8 cellular contexts compared by ENCODE assay signal in genomic region chr1:1347663-1348419, GRCh38. TPM values are rescaled to one million over a fixed set of nuclear protein-coding genes. Genes with fewer than 3 reads are reported as not detected.
DNase-seq lines count a peak whose midpoint lies in the region; ATAC-seq and TF ChIP-seq lines count a peak whose summit lies in the region.

No MANE protein-coding gene starts in this region.

- no peaks in the 10 kb centered on the region for H3K27me3 ChIP-seq in right lobe of liver
- no peaks in the 10 kb centered on the region for H3K27me3 ChIP-seq in upper lobe of right lung

- CTCF ChIA-PET in MCF 10A (lab: Yijun Ruan, JAX), result interaction anchor here (0.5 to 1.2 kb wide), 13 partner anchors 13 to 364 kb away, joined by 3 to 7 read pairs (median 3); partner anchors contain the start of gene AURKAIP1

- H3K27ac Mint-ChIP-seq in MCF 10A (ENCODE audit: low read depth, unreplicated experiment), result peak overlapping the region; percentile 84

- H3K4me3 ChIP-seq in AG09309 (ENCODE audit: control insufficient read depth, low read depth, low read length) (peak overlapping the region; percentile 84), right lobe of liver (peak overlapping the region; percentile 64 to 86 (median 68)), upper lobe of right lung (peak overlapping the region; percentile 58)

- peaks cover 13% of the 10 kb centered on the region for H3K36me3 Mint-ChIP-seq in MCF 10A (ENCODE audit: insufficient read depth, unreplicated experiment)

- DNase-seq in AG09309 (ENCODE audit: low read depth) (no peak), HuH-7 (ENCODE audit: low spot score) (peak; percentile 81), MCF 10A (ENCODE audit: unreplicated experiment) (peak; percentile 74), right lobe of liver (peak; percentile 68 to 84 (median 82)), upper lobe of right lung (peak; percentile 81), inferior parietal cortex (ENCODE audit: extremely low spot score) (no peak), NCI-H128 (lab: John Stamatoyannopoulos, UW; ENCODE audit: unreplicated experiment) (no peak)

- TSS peak; percentile 28 for BruUV-seq in MCF 10A (replicated peaks; lab: Mats Ljungman, UMichigan)

- no peak for TF ChIP-seq POLR2A in right lobe of liver (IDR thresholded peaks at IDR 0.05)

- H3K9me3 Mint-ChIP-seq in MCF 10A (ENCODE audit: unreplicated experiment), result no peaks in the 10 kb centered on the region

- H3K36me3 ChIP-seq in right lobe of liver (no peaks in the 10 kb centered on the region), upper lobe of right lung (no peaks in the 10 kb centered on the region)

- peaks cover 0 to 47% (median 25%) of the 10 kb centered on the region in 4 donors for H3K4me1 ChIP-seq in right lobe of liver
- peaks cover 34% of the 10 kb centered on the region for H3K4me1 ChIP-seq in upper lobe of right lung

- H3K27me3 Mint-ChIP-seq in MCF 10A (ENCODE audit: insufficient read depth, unreplicated experiment), result no peaks in the 10 kb centered on the region

- H3K4me3 Mint-ChIP-seq in MCF 10A (ENCODE audit: unreplicated experiment), result peak overlapping the region; percentile 79

- peak; percentile 51 to 59 (median 58) for ATAC-seq in right lobe of liver
- peak; percentile 44 for ATAC-seq in upper lobe of right lung
- ATAC-seq in HG02623 (IDR thresholded peaks at IDR 0.05; ENCODE audit: unreplicated experiment), result no peak

- 23% methylated on average over 5 of the region's 26 CpGs for WGBS in right lobe of liver (ENCODE audit: insufficient coverage, low coverage, low lambda C conversion rate, missing lambda C conversion rate)

- intact Hi-C loops in MCF 10A (cut with micrococcal nuclease) (loop anchor here (1.0 kb wide), 1 partner anchor 40 kb away; the partner anchor contains the start of gene PUSL1), right lobe of liver (cut with DNase I) (no loop called here), upper lobe of right lung (cut with DNase I) (no loop called here)

- no peaks in the 10 kb centered on the region for H3K9me3 ChIP-seq in right lobe of liver
- no peaks in the 10 kb centered on the region for H3K9me3 ChIP-seq in upper lobe of right lung

- POLR2A ChIA-PET in MCF 10A (lab: Yijun Ruan, JAX), result interaction anchor here (0.7 to 5.7 kb wide), 18 partner anchors 10 to 327 kb away, joined by 3 to 47 read pairs (median 4); partner anchors contain the start of genes AURKAIP1 and CCNL2

- no peak for TF ChIP-seq CTCF in AG09309 (IDR thresholded peaks at IDR 0.05; ENCODE audit: control insufficient read depth, insufficient read depth, low read depth, low read length, missing control alignments)
- no peak for TF ChIP-seq CTCF in MCF 10A (IDR thresholded peaks at IDR 0.05; ENCODE audit: unreplicated experiment)
- no peak for TF ChIP-seq CTCF in right lobe of liver (IDR thresholded peaks at IDR 0.05)
- TF ChIP-seq CTCF in upper lobe of right lung (IDR thresholded peaks at IDR 0.05), result no peak

- peak overlapping the region; percentile 6 to 70 (median 46) for H3K27ac ChIP-seq in right lobe of liver
- peak overlapping the region; percentile 68 for H3K27ac ChIP-seq in upper lobe of right lung

- peaks cover 13% of the 10 kb centered on the region for H3K4me1 Mint-ChIP-seq in MCF 10A (ENCODE audit: insufficient read depth, unreplicated experiment)

RNA-seq across cellular contexts. Expression of gene DVL1, which starts 1.4 kb away (rescaled TPM):
- total RNA-seq in MCF 10A (2022), result 96.2 and 113 TPM in 2 replicates
- 10 to 100 TPM; 32.7 to 54.6 (median 41.2) TPM for total RNA-seq in right lobe of liver
- total RNA-seq in upper lobe of right lung, result 66.0 TPM

RNA-seq across cellular contexts. Expression of gene MXRA8, which starts 10.5 kb away (rescaled TPM):
- total RNA-seq in MCF 10A (2022) (not detected in 2 replicates), right lobe of liver (10 to 100 TPM in 2 of 6 experiments, 1 to 10 TPM in 4; 2.2 to 11.9 (median 3.3) TPM), upper lobe of right lung (66.3 TPM)

RNA-seq across cellular contexts. Expression of gene TAS1R3, which starts 16.8 kb away (rescaled TPM):
- total RNA-seq in MCF 10A (2022) (0.17 TPM in 1 of 2 replicates, not detected in the other), right lobe of liver (1 to 10 TPM in 2 of 6 experiments, under 1 TPM in 4; 0.10 to 2.7 (median 0.33) TPM), upper lobe of right lung (0.32 TPM)

RNA-seq across cellular contexts. Expression of gene CPTP, which starts 23.2 kb away (rescaled TPM):
- total RNA-seq in MCF 10A (2022), result 19.3 and 21.0 TPM in 2 replicates
- total RNA-seq in right lobe of liver, result 10 to 100 TPM; 26.9 to 57.7 (median 33.1) TPM
- 20.4 TPM for total RNA-seq in upper lobe of right lung

RNA-seq across cellular contexts. Expression of gene INTS11, which starts 23.4 kb away (rescaled TPM):
- total RNA-seq in MCF 10A (2022) (122 and 129 TPM in 2 replicates), right lobe of liver (10 to 100 TPM; 35.1 to 52.4 (median 43.5) TPM), upper lobe of right lung (81.9 TPM)

Comparison
In these comparisons a context has a peak if more than half of its experiments do, and no peak if none do; other contexts are left out.
1. DNase-seq: peak in HuH-7 (single experiment), MCF 10A (single experiment), right lobe of liver (3 of 3) and upper lobe of right lung (single experiment); none in AG09309 (single experiment), inferior parietal cortex (single experiment) and NCI-H128 (single experiment).
2. Peak in every context shown above with its lines, with median percentiles within 50 percentile points of each other: H3K4me3 ChIP-seq.